ENCODE assay signal across 8 cellular contexts in genomic region chr5:172188033-172188892, GRCh38. TPM values are rescaled to one million over a fixed set of nuclear protein-coding genes. Genes with fewer than 3 reads are reported as not detected.
DNase-seq lines count a peak whose midpoint lies in the region; ATAC-seq and TF ChIP-seq lines count a peak whose summit lies in the region.

TSS of gene STK10 (minus strand) at chr5:172188224. CDS start at chr5:172188042, 182 bp downstream.

- BruUV-seq in PC-9 (replicated peaks; lab: Mats Ljungman, UMichigan), result no TSS peak

- peaks cover 3% of the 10 kb centered on the region for H3K36me3 Mint-ChIP-seq in IgD-negative memory B cell

- peaks cover 19 to 25% (median 21%) of the 10 kb centered on the region in 3 donors for H3K4me1 Mint-ChIP-seq in IgD-negative memory B cell

- CTCF ChIA-PET in PC-9 (lab: Charles Lee), result interaction anchor here (0.6 to 1.1 kb wide), 7 partner anchors 14 to 182 kb away, joined by 3 to 10 read pairs (median 5); partner anchors contain the start of gene FBXW11

- ATAC-seq in GM21576 (IDR thresholded peaks at IDR 0.05; ENCODE audit: unreplicated experiment), result peak; percentile 67

- no peaks in the 10 kb centered on the region for H3K27me3 Mint-ChIP-seq in IgD-negative memory B cell

- DNase-seq in DMS53 treated with DMSO at 0.1 percent for 48 hours (lab: John Stamatoyannopoulos, UW; ENCODE audit: unreplicated experiment) (peak; percentile 86), PC-9 (peak; percentile 71 to 93), erythroblast (lab: John Stamatoyannopoulos, UW) (peak; percentile 91 to 94)
- DNase-seq in activated T-cell treated with anti-CD3 and anti-CD28 coated beads, Interleukin-2, amount 50 U/mL, for 1 hour, result peak; percentile 90
- peak; percentile 93 for DNase-seq in stimulated activated CD8-positive, alpha-beta memory T cell treated with anti-CD3 and anti-CD28 coated beads, Interleukin-4, amount 100 ng/mL, for 48 hours

- peaks cover 25% of the 10 kb centered on the region; the same call in 1 of the 2 replicates for H3F3A ChIP-seq in PC-9 (ENCODE audit: insufficient read depth, low read depth)

- peaks cover 21% of the 10 kb centered on the region for H3K4me1 ChIP-seq in PC-9 (replicated peaks; ENCODE audit: insufficient read depth)
- H3K4me1 ChIP-seq in mucosa of stomach (ENCODE audit: control insufficient read depth, insufficient read depth, low read length), result peaks cover 9% of the 10 kb centered on the region

- POLR2A ChIA-PET in PC-9 (lab: Charles Lee; ENCODE audit: unreplicated experiment), result interaction anchor here (0.7 to 1.2 kb wide), 3 partner anchors 14 to 130 kb away, joined by 3 to 4 read pairs (median 4); partner anchors contain the start of gene UBTD2

- peak; percentile 60 for TF ChIP-seq POLR2A in erythroblast (IDR thresholded peaks at IDR 0.05; ENCODE audit: low read length)

- intact Hi-C loops in PC-9 (cut with micrococcal nuclease; ENCODE audit: unreplicated experiment), result loop anchor here (1.0 to 5.0 kb wide), 7 partner anchors 81 to 769 kb away; partner anchors contain the start of genes FBXW11, FGF18, SH3PXD2B and UBTD2

- peak within 1 kb of the TSS; percentile 86 for H3K9ac ChIP-seq in mucosa of stomach (ENCODE audit: low read length)

- H3K9me3 Mint-ChIP-seq in IgD-negative memory B cell, result no peaks in the 10 kb centered on the region

- peak within 1 kb of the TSS; percentile 96 to 99 (median 98) for H3K4me3 Mint-ChIP-seq in IgD-negative memory B cell

- H2AFZ ChIP-seq in PC-9, result peak within 1 kb of the TSS; percentile 94

- peak within 1 kb of the TSS; percentile 65 for H3K27ac ChIP-seq in PC-9

- peak within 1 kb of the TSS; percentile 67 for H3K4me3 ChIP-seq in PC-9
- H3K4me3 ChIP-seq in mucosa of stomach (ENCODE audit: low read length), result peak within 1 kb of the TSS; percentile 86

- H4K20me1 ChIP-seq in PC-9 (ENCODE audit: insufficient read depth), result peaks cover 4% of the 10 kb centered on the region; the same call in 1 of the 2 replicates

- H3K9me3 ChIP-seq in PC-9 (ENCODE audit: insufficient read depth, low read depth) (no peaks in the 10 kb centered on the region), mucosa of stomach (ENCODE audit: control insufficient read depth, low read length) (no peaks in the 10 kb centered on the region)

- H3K27ac Mint-ChIP-seq in IgD-negative memory B cell, result peak within 1 kb of the TSS; percentile 96 to 98 (median 98)

- no peaks in the 10 kb centered on the region for H3K9me2 ChIP-seq in PC-9 (ENCODE audit: insufficient read depth)

- peaks cover 35% of the 10 kb centered on the region for H3K79me2 ChIP-seq in PC-9 (ENCODE audit: low read depth)

- TF ChIP-seq CTCF in PC-9 (conservative IDR thresholded peaks at IDR 0.05), result peak; percentile 81

- H3K27me3 ChIP-seq in PC-9 (ENCODE audit: insufficient read depth, low read depth) (no peaks in the 10 kb centered on the region), mucosa of stomach (ENCODE audit: control insufficient read depth, insufficient read depth, low read length) (no peaks in the 10 kb centered on the region)

- peak within 1 kb of the TSS; percentile 84 for H3K4me2 ChIP-seq in PC-9

- H3K36me3 ChIP-seq in PC-9 (ENCODE audit: low read depth), result no peaks in the 10 kb centered on the region
- H3K36me3 ChIP-seq in mucosa of stomach (ENCODE audit: control insufficient read depth, insufficient read depth, low read length), result no peaks in the 10 kb centered on the region

RNA-seq across cellular contexts. Expression of gene STK10, which starts in this region (rescaled TPM):
- polyA plus RNA-seq in IgD-negative memory B cell, result 87.9 TPM
- total RNA-seq in PC-9 (2021), result 23.3 and 31.5 TPM in 2 replicates

Comparison
In these comparisons a context has a peak if more than half of its experiments do, and no peak if none do; other contexts are left out.
1. Peak in every context shown above with its lines: DNase-seq, ATAC-seq, H3K4me3 ChIP-seq and H3K27ac ChIP-seq.